In genomic region chr16:29854520-29855100, GRCh38 we compare ENCODE assay signal across 27 cellular contexts. TPM values are rescaled to one million over a fixed set of nuclear protein-coding genes. Genes with fewer than 3 reads are reported as not detected.
DNase-seq lines count a peak whose midpoint lies in the region; ATAC-seq and TF ChIP-seq lines count a peak whose summit lies in the region.
"Had no signal": no experiment of that assay in that cellular context is flagged by ENCODE, and none has a peak within 500 bp of the region (broad histone marks: within the 10 kb centered on the region; RNA-seq: fewer than 3 reads in every experiment).

No MANE protein-coding gene starts in this region.

- H3K4me1 Mint-ChIP-seq in activated naive CD4-positive, alpha-beta T cell treated with anti-CD3 and anti-CD28 coated beads for 36 hours (ENCODE audit: low read depth): no peaks in the 10 kb centered on the region
- H3K4me1 Mint-ChIP-seq in stimulated activated effector memory CD8-positive, alpha-beta T cell treated with anti-CD3 and anti-CD28 coated beads, Interleukin-12 subunit alpha, Interleukin-12 subunit beta, amount 100 ng/mL, for 72 hours: peaks cover 8% of the 10 kb centered on the region
- H3K4me1 Mint-ChIP-seq in mesothelial cell of epicardium: peaks cover 6% of the 10 kb centered on the region

- H3K27ac Mint-ChIP-seq in activated naive CD4-positive, alpha-beta T cell treated with anti-CD3 and anti-CD28 coated beads, Interleukin-2, amount 50 U/mL, for 72 hours: peak overlapping the region; percentile 25 to 52
- no peak overlapping the region for H3K27ac Mint-ChIP-seq in activated naive CD4-positive, alpha-beta T cell treated with anti-CD3 and anti-CD28 coated beads for 36 hours
- peak overlapping the region; percentile 48 for H3K27ac Mint-ChIP-seq in stimulated activated effector memory CD8-positive, alpha-beta T cell treated with anti-CD3 and anti-CD28 coated beads, Interleukin-12 subunit alpha, Interleukin-12 subunit beta, amount 100 ng/mL, for 72 hours
- no peak overlapping the region for H3K27ac Mint-ChIP-seq in mesothelial cell of epicardium
- H3K27ac Mint-ChIP-seq: activated CD4-positive, alpha-beta memory T cell treated with anti-CD3 and anti-CD28 coated beads, Interleukin-2, amount 10 ng/mL, durations not matched to agents 7 days and 5 days; nephron progenitor cell had no signal

- no peaks in the 10 kb centered on the region for H3K27me3 ChIP-seq in RWPE2 (ENCODE audit: insufficient read depth, poor library complexity, severe bottlenecking)
- H3K27me3 ChIP-seq: BLaER1, esophagus squamous epithelium, ovary, SJSA1 had no signal

- H3K9me3 ChIP-seq in RWPE2 (ENCODE audit: severe bottlenecking): no peaks in the 10 kb centered on the region
- H3K9me3 ChIP-seq: BLaER1, esophagus squamous epithelium, HAP-1, ovary, SJSA1 had no signal

- no peaks in the 10 kb centered on the region for H3K4me1 ChIP-seq in RWPE2 (ENCODE audit: insufficient read depth, poor library complexity, severe bottlenecking)
- H3K4me1 ChIP-seq: HAP-1, SJSA1 had no signal

- H3K4me3 ChIP-seq in RWPE2 (ENCODE audit: severe bottlenecking): no peak overlapping the region
- H3K4me3 ChIP-seq: BLaER1, esophagus squamous epithelium, HAP-1, ovary, SJSA1, smooth muscle cell had no signal

- no peaks in the 10 kb centered on the region for H3K27me3 Mint-ChIP-seq in activated naive CD4-positive, alpha-beta T cell treated with anti-CD3 and anti-CD28 coated beads for 36 hours (ENCODE audit: low read depth)
- H3K27me3 Mint-ChIP-seq in mesothelial cell of epicardium (ENCODE audit: low read depth): no peaks in the 10 kb centered on the region
- H3K27me3 Mint-ChIP-seq: activated CD4-positive, alpha-beta memory T cell treated with anti-CD3 and anti-CD28 coated beads, Interleukin-2, amount 10 ng/mL, durations not matched to agents 7 days and 5 days had no signal

- H3K27ac ChIP-seq in RWPE2 (ENCODE audit: poor library complexity, severe bottlenecking): no peak overlapping the region
- H3K27ac ChIP-seq: BLaER1, esophagus squamous epithelium, ovary, SJSA1 had no signal

- TF ChIP-seq CTCF in RWPE2 (IDR thresholded peaks at IDR 0.05; ENCODE audit: poor library complexity, severe bottlenecking) (no peak), mesothelial cell of epicardium (IDR thresholded peaks at IDR 0.05; ENCODE audit: unreplicated experiment) (no peak)

- DNase-seq in activated naive CD4-positive, alpha-beta T cell treated with anti-CD3 and anti-CD28 coated beads, Interleukin-2, amount 50 U/mL, for 72 hours (ENCODE audit: low spot score in 2 of 2): no peak
- DNase-seq in activated naive CD4-positive, alpha-beta T cell treated with anti-CD3 and anti-CD28 coated beads for 36 hours: no peak
- no peak for DNase-seq in RWPE2 (ENCODE audit: low spot score)
- DNase-seq in stimulated activated effector memory CD8-positive, alpha-beta T cell treated with anti-CD3 and anti-CD28 coated beads, Interleukin-12 subunit alpha, Interleukin-12 subunit beta, amount 100 ng/mL, for 72 hours (ENCODE audit: low spot score in 2 of 2): no peak
- no peak for DNase-seq in mesothelial cell of epicardium (ENCODE audit: low spot score in 2 of 2, unreplicated experiment in 2 of 2)
- DNase-seq: activated CD4-positive, alpha-beta memory T cell treated with anti-CD3 and anti-CD28 coated beads, Interleukin-2, amount 10 ng/mL, durations not matched to agents 7 days and 5 days; activated CD4-positive, CD25-positive, alpha-beta regulatory T cell; activated effector memory CD4-positive, alpha-beta T cell treated with anti-CD3 and anti-CD28 coated beads, Interleukin-2, amount 50 U/mL, for 16 hours; DMS153; esophagus squamous epithelium; KG1; NCI-H1417 treated with DMSO at 0.1 percent for 48 hours; NCI-H446; NCI-H82; nephron progenitor cell; ovary; retina; stimulated activated CD4-positive, alpha-beta T cell treated with anti-CD3 and anti-CD28 coated beads, Interleukin-1b, Interleukin-23, amount 100 ng/mL, for 48 hours; stimulated activated CD8-positive, alpha-beta memory T cell treated with anti-CD3 and anti-CD28 coated beads, Interleukin-4, amount 100 ng/mL, for 48 hours; T-helper 1 cell; trophoblast cell had no signal

- peak; percentile 47 to 56 for ATAC-seq in activated naive CD4-positive, alpha-beta T cell treated with anti-CD3 and anti-CD28 coated beads, Interleukin-2, amount 50 U/mL, for 72 hours
- ATAC-seq in RWPE2 (ENCODE audit: low read depth) (peak; percentile 18; the same call in 1 of the 3 replicates), GM18867 (IDR thresholded peaks at IDR 0.05; ENCODE audit: unreplicated experiment) (no peak)
- no peak for ATAC-seq in stimulated activated effector memory CD8-positive, alpha-beta T cell treated with anti-CD3 and anti-CD28 coated beads, Interleukin-12 subunit alpha, Interleukin-12 subunit beta, amount 100 ng/mL, for 72 hours

- intact Hi-C loops in activated naive CD4-positive, alpha-beta T cell treated with anti-CD3 and anti-CD28 coated beads for 36 hours (cut with micrococcal nuclease): no loop called here

- no peaks in the 10 kb centered on the region for H3K9me3 Mint-ChIP-seq in activated naive CD4-positive, alpha-beta T cell treated with anti-CD3 and anti-CD28 coated beads, Interleukin-2, amount 50 U/mL, for 72 hours
- no peaks in the 10 kb centered on the region for H3K9me3 Mint-ChIP-seq in activated naive CD4-positive, alpha-beta T cell treated with anti-CD3 and anti-CD28 coated beads for 36 hours
- no peaks in the 10 kb centered on the region for H3K9me3 Mint-ChIP-seq in stimulated activated effector memory CD8-positive, alpha-beta T cell treated with anti-CD3 and anti-CD28 coated beads, Interleukin-12 subunit alpha, Interleukin-12 subunit beta, amount 100 ng/mL, for 72 hours
- no peaks in the 10 kb centered on the region for H3K9me3 Mint-ChIP-seq in mesothelial cell of epicardium
- H3K9me3 Mint-ChIP-seq: activated CD4-positive, alpha-beta memory T cell treated with anti-CD3 and anti-CD28 coated beads, Interleukin-2, amount 10 ng/mL, durations not matched to agents 7 days and 5 days; nephron progenitor cell had no signal

- CTCF ChIA-PET in activated naive CD4-positive, alpha-beta T cell treated with anti-CD3 and anti-CD28 coated beads for 36 hours (lab: Charles Lee): interaction anchor here (0.6 to 2.9 kb wide), 4 partner anchors 7 to 154 kb away, joined by 3 to 10 read pairs (median 4); partner anchors contain the start of gene PAGR1

- H3K36me3 Mint-ChIP-seq in activated naive CD4-positive, alpha-beta T cell treated with anti-CD3 and anti-CD28 coated beads, Interleukin-2, amount 50 U/mL, for 72 hours: peaks cover 0 to 6% of the 10 kb centered on the region in 2 donors
- H3K36me3 Mint-ChIP-seq in activated naive CD4-positive, alpha-beta T cell treated with anti-CD3 and anti-CD28 coated beads for 36 hours (ENCODE audit: low read depth): no peaks in the 10 kb centered on the region
- H3K36me3 Mint-ChIP-seq in stimulated activated effector memory CD8-positive, alpha-beta T cell treated with anti-CD3 and anti-CD28 coated beads, Interleukin-12 subunit alpha, Interleukin-12 subunit beta, amount 100 ng/mL, for 72 hours: peaks cover 23% of the 10 kb centered on the region
- peaks cover 6% of the 10 kb centered on the region for H3K36me3 Mint-ChIP-seq in mesothelial cell of epicardium

- H3K36me3 ChIP-seq in RWPE2 (ENCODE audit: low read depth): no peaks in the 10 kb centered on the region
- H3K36me3 ChIP-seq: ovary had no signal

- H3K4me3 Mint-ChIP-seq in activated naive CD4-positive, alpha-beta T cell treated with anti-CD3 and anti-CD28 coated beads for 36 hours: no peak overlapping the region
- H3K4me3 Mint-ChIP-seq in stimulated activated effector memory CD8-positive, alpha-beta T cell treated with anti-CD3 and anti-CD28 coated beads, Interleukin-12 subunit alpha, Interleukin-12 subunit beta, amount 100 ng/mL, for 72 hours: no peak overlapping the region
- no peak overlapping the region for H3K4me3 Mint-ChIP-seq in mesothelial cell of epicardium
- H3K4me3 Mint-ChIP-seq: activated CD4-positive, alpha-beta memory T cell treated with anti-CD3 and anti-CD28 coated beads, Interleukin-2, amount 10 ng/mL, durations not matched to agents 7 days and 5 days; nephron progenitor cell had no signal

RNA-seq across cellular contexts. Expression of gene CDIPT, which starts 8.4 kb away (rescaled TPM):
- total RNA-seq in activated naive CD4-positive, alpha-beta T cell treated with anti-CD3 and anti-CD28 coated beads, Interleukin-2, amount 50 U/mL, for 72 hours: 10 to 100 TPM; 39.4 to 40.6 TPM
- total RNA-seq in activated naive CD4-positive, alpha-beta T cell treated with anti-CD3 and anti-CD28 coated beads for 36 hours: 10 to 100 TPM; 29.0 to 31.0 TPM
- 49.7 to 51.7 TPM (median 49.7 TPM) in 3 replicates for total RNA-seq in mesothelial cell of epicardium

RNA-seq across cellular contexts. Expression of gene MVP, which starts 34.3 kb away (rescaled TPM):
- total RNA-seq in activated naive CD4-positive, alpha-beta T cell treated with anti-CD3 and anti-CD28 coated beads, Interleukin-2, amount 50 U/mL, for 72 hours: 100 to 1,000 TPM in 1 of 2 donors, 10 to 100 TPM in 1; 77.6 to 168 TPM
- 10 to 100 TPM; 84.1 to 86.9 TPM for total RNA-seq in activated naive CD4-positive, alpha-beta T cell treated with anti-CD3 and anti-CD28 coated beads for 36 hours
- 13.1 to 14.4 TPM (median 13.1 TPM) in 3 replicates for total RNA-seq in mesothelial cell of epicardium

RNA-seq across cellular contexts. Expression of gene PAGR1, which starts 38.7 kb away (rescaled TPM):
- total RNA-seq in activated naive CD4-positive, alpha-beta T cell treated with anti-CD3 and anti-CD28 coated beads, Interleukin-2, amount 50 U/mL, for 72 hours: 10 to 100 TPM; 20.2 to 40.0 TPM
- total RNA-seq in activated naive CD4-positive, alpha-beta T cell treated with anti-CD3 and anti-CD28 coated beads for 36 hours: 10 to 100 TPM; 16.9 to 19.3 TPM
- 42.3 to 43.8 TPM (median 43.2 TPM) in 3 replicates for total RNA-seq in mesothelial cell of epicardium

RNA-seq across cellular contexts. Expression of gene PRRT2, which starts 42.6 kb away (rescaled TPM):
- total RNA-seq in activated naive CD4-positive, alpha-beta T cell treated with anti-CD3 and anti-CD28 coated beads, Interleukin-2, amount 50 U/mL, for 72 hours: 1 to 10 TPM; 1.4 to 5.9 TPM
- total RNA-seq in activated naive CD4-positive, alpha-beta T cell treated with anti-CD3 and anti-CD28 coated beads for 36 hours: under 1 TPM; 0.83 to 0.94 TPM
- total RNA-seq in mesothelial cell of epicardium: 24.6 to 25.5 TPM (median 24.7 TPM) in 3 replicates
- total RNA-seq: dermis microvascular lymphatic vessel endothelial cell had no signal

RNA-seq across cellular contexts. Expression of gene SEZ6L2, which starts 44.7 kb away (rescaled TPM):
- 1 to 10 TPM in 1 of 2 donors, under 1 TPM in 1; 0.35 to 1.3 TPM for total RNA-seq in activated naive CD4-positive, alpha-beta T cell treated with anti-CD3 and anti-CD28 coated beads, Interleukin-2, amount 50 U/mL, for 72 hours
- total RNA-seq in activated naive CD4-positive, alpha-beta T cell treated with anti-CD3 and anti-CD28 coated beads for 36 hours: under 1 TPM; 0.30 to 0.31 TPM
- total RNA-seq in mesothelial cell of epicardium: 28.8 to 30.4 TPM (median 29.1 TPM) in 3 replicates

Comparison
In these comparisons a context has a peak if more than half of its experiments do, and no peak if none do; other contexts are left out.
1. H3K27ac Mint-ChIP-seq: peak in activated naive CD4-positive, alpha-beta T cell treated with anti-CD3 and anti-CD28 coated beads, Interleukin-2, amount 50 U/mL, for 72 hours (2 of 2) and stimulated activated effector memory CD8-positive, alpha-beta T cell treated with anti-CD3 and anti-CD28 coated beads, Interleukin-12 subunit alpha, Interleukin-12 subunit beta, amount 100 ng/mL, for 72 hours (single experiment); none in activated naive CD4-positive, alpha-beta T cell treated with anti-CD3 and anti-CD28 coated beads for 36 hours (single experiment) and mesothelial cell of epicardium (single experiment).
2. ATAC-seq: peak in activated naive CD4-positive, alpha-beta T cell treated with anti-CD3 and anti-CD28 coated beads, Interleukin-2, amount 50 U/mL, for 72 hours (2 of 2) and RWPE2 (single experiment); none in stimulated activated effector memory CD8-positive, alpha-beta T cell treated with anti-CD3 and anti-CD28 coated beads, Interleukin-12 subunit alpha, Interleukin-12 subunit beta, amount 100 ng/mL, for 72 hours (single experiment) and GM18867 (single experiment).